Comparison of ENCODE assay signal across 20 cellular contexts in the genomic region with DNA sequence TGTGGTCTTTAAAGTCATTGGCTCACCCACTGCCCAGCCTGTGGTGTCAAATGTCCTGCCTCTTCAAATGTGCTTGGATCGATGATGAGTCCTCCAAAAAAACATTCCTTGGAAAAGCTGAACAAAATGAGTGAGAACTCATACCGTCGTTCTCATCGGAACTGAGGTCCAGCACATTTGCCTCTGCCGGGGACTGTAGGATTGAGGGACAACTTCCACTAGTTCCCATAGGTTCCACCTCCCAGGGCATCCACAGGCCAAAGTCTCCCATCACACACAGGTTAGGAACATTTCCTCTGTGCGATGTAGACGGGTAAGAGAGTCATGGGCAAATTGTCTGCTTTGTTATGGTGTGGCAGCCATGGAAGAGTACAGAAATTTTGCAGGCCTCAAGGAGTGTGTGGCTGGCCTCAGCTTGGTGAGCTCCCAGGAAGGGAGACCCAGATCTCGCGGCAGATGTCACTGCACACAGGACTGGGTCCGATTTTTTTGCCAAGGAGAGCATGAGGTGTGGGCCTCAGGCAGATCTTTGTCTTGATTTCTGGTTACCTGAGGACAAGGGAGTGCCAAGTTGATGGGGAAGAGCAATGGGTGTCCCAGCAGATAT.
DNase-seq lines count a peak whose midpoint lies in the region; ATAC-seq, FAIRE-seq and TF ChIP-seq lines count a peak whose summit lies in the region.
"Had no signal": no experiment of that assay in that cellular context is flagged by ENCODE, and none has a peak within 500 bp of the region (broad histone marks: within the 10 kb centered on the region; RNA-seq: fewer than 3 reads in every experiment).

No MANE protein-coding gene starts in this region.

- no peak overlapping the region for H2AFZ ChIP-seq in HepG2 (ENCODE audit: low read length)

- FAIRE-seq in HepG2 (lab: Jason Lieb, UNC), result no peak
- FAIRE-seq in H54 (lab: Jason Lieb, UNC), result no peak
- FAIRE-seq in small intestine (lab: Jason Lieb, UNC), result no peak
- FAIRE-seq: A204.1 had no signal

- no peak overlapping the region for H3K27ac ChIP-seq in CD8-positive, alpha-beta T cell (ENCODE audit: low read depth, low read length)
- H3K27ac ChIP-seq in HepG2 (ENCODE audit: extremely low read length, insufficient read depth, low read length) (no peak overlapping the region), stomach smooth muscle (ENCODE audit: low read length) (no peak overlapping the region), gastrocnemius medialis (no peak overlapping the region), small intestine (ENCODE audit: low read depth in 1 of 2, low read length in 1 of 2) (no peak overlapping the region)

- no peaks in the 10 kb centered on the region for H3K79me2 ChIP-seq in HepG2 (ENCODE audit: insufficient read depth, low read length)

- no peaks in the 10 kb centered on the region for H3K4me1 ChIP-seq in CD8-positive, alpha-beta T cell (ENCODE audit: insufficient read depth, low read length)
- H3K4me1 ChIP-seq in HepG2 (ENCODE audit: insufficient read depth, low read length) (no peaks in the 10 kb centered on the region), stomach smooth muscle (ENCODE audit: control insufficient read depth, insufficient read depth, low read length) (no peaks in the 10 kb centered on the region), gastrocnemius medialis (no peaks in the 10 kb centered on the region), small intestine (ENCODE audit: control insufficient read depth in 2 of 2, insufficient read depth in 1 of 2, low read depth in 1 of 2, low read length in 1 of 2) (no peaks in the 10 kb centered on the region)

- peak overlapping the region; percentile 17 for H3K4me3 ChIP-seq in CD8-positive, alpha-beta T cell (ENCODE audit: low read depth, low read length)
- H3K4me3 ChIP-seq in HepG2 (replicated peaks in 1 of 3; ENCODE audit: insufficient read depth in 1 of 3, low read depth in 2 of 3, low read length in 3 of 3) (no peak overlapping the region), stomach smooth muscle (ENCODE audit: low read length in 2 of 2) (peak overlapping the region; percentile 3 to 54), gastrocnemius medialis (no peak overlapping the region), small intestine (ENCODE audit: low read depth in 1 of 2, low read length in 2 of 2) (no peak overlapping the region)

- TF ChIP-seq POLR2A in HepG2 (IDR thresholded peaks at IDR 0.05; ENCODE audit: insufficient read depth in 1 of 2, low read depth in 2 of 2, low read length in 2 of 2) (no peak), gastrocnemius medialis (IDR thresholded peaks at IDR 0.05) (no peak), H54 (IDR thresholded peaks at IDR 0.05; ENCODE audit: low read depth, low read length) (no peak)

- no peak overlapping the region for H3K27ac Mint-ChIP-seq in CD8-positive, alpha-beta T cell
- no peak overlapping the region for H3K27ac Mint-ChIP-seq in chondrocyte (ENCODE audit: unreplicated experiment)
- no peak overlapping the region for H3K27ac Mint-ChIP-seq in activated CD8-positive, alpha-beta T cell treated with anti-CD3 and anti-CD28 coated beads for 36 hours
- H3K27ac Mint-ChIP-seq: IgD-negative memory B cell had no signal

- no peak for TF ChIP-seq RAD21 in HepG2 (CRISPR knock-in tag; IDR thresholded peaks at IDR 0.05)

- POLR2A ChIA-PET in CD8-positive, alpha-beta T cell (lab: Charles Lee), result no interaction called here
- POLR2A ChIA-PET in HepG2 (lab: Yijun Ruan, JAX), result no interaction called here
- POLR2A ChIA-PET in activated CD8-positive, alpha-beta T cell treated with anti-CD3 and anti-CD28 coated beads for 36 hours (lab: Charles Lee), result no interaction called here

- no peaks in the 10 kb centered on the region for H3K4me1 Mint-ChIP-seq in CD8-positive, alpha-beta T cell (ENCODE audit: low read depth)
- H3K4me1 Mint-ChIP-seq in chondrocyte (ENCODE audit: low read depth), result no peaks in the 10 kb centered on the region
- no peaks in the 10 kb centered on the region for H3K4me1 Mint-ChIP-seq in activated CD8-positive, alpha-beta T cell treated with anti-CD3 and anti-CD28 coated beads for 36 hours (ENCODE audit: low read depth)
- H3K4me1 Mint-ChIP-seq: H9 had no signal

- no peak overlapping the region for H3K4me3 Mint-ChIP-seq in CD8-positive, alpha-beta T cell
- no peak overlapping the region for H3K4me3 Mint-ChIP-seq in chondrocyte (ENCODE audit: unreplicated experiment)
- no peak overlapping the region for H3K4me3 Mint-ChIP-seq in activated CD8-positive, alpha-beta T cell treated with anti-CD3 and anti-CD28 coated beads for 36 hours
- H3K4me3 Mint-ChIP-seq: H9 had no signal

- no peak for TF ChIP-seq EP300 in HepG2 (IDR thresholded peaks at IDR 0.05; ENCODE audit: low read depth in 2 of 2, low read length in 2 of 2)
- no peak for TF ChIP-seq EP300 in HepG2 (CRISPR knock-in tag; IDR thresholded peaks at IDR 0.05; ENCODE audit: borderline replicate concordance)

- CTCF ChIA-PET in CD8-positive, alpha-beta T cell (lab: Charles Lee), result no interaction called here
- CTCF ChIA-PET in HepG2 (lab: Yijun Ruan, JAX; ENCODE audit: low intra/inter-chr PET ratio, low total read pairs), result no interaction called here
- CTCF ChIA-PET in activated CD8-positive, alpha-beta T cell treated with anti-CD3 and anti-CD28 coated beads for 36 hours (lab: Charles Lee), result no interaction called here

- H3K4me2 ChIP-seq in HepG2 (ENCODE audit: low read depth, low read length), result no peak overlapping the region

- no peak for DNase-seq in CD8-positive, alpha-beta T cell
- DNase-seq in chondrocyte (ENCODE audit: low spot score), result peak; percentile 33
- DNase-seq in HepG2 (ENCODE audit: low spot score), result no peak
- no peak for DNase-seq in gastrocnemius medialis
- DNase-seq in H54 (ENCODE audit: insufficient read length, low spot score), result no peak
- no peak for DNase-seq in activated CD8-positive, alpha-beta T cell treated with anti-CD3 and anti-CD28 coated beads for 36 hours
- no peak for DNase-seq in small intestine
- DNase-seq: COR-L47, DMS79, H9, Karpas-422, NCI-H1694 treated with DMSO at 0.1 percent for 48 hours, NCI-H2081 treated with DMSO at 0.1 percent for 48 hours, NCI-H446 treated with DMSO at 0.1 percent for 48 hours, NCI-H526 treated with DMSO at 0.1 percent for 48 hours, PC-3, SHP77 had no signal

- no peak for TF ChIP-seq CTCF in CD8-positive, alpha-beta T cell (IDR thresholded peaks at IDR 0.05)
- TF ChIP-seq CTCF in chondrocyte (IDR thresholded peaks at IDR 0.05), result no peak
- TF ChIP-seq CTCF in HepG2 (CRISPR knock-in tag; IDR thresholded peaks at IDR 0.05), result no peak
- TF ChIP-seq CTCF in gastrocnemius medialis (IDR thresholded peaks at IDR 0.05 in 4 of 5, conservative IDR thresholded peaks at IDR 0.05 in 1 of 5), result no peak
- no peak for TF ChIP-seq CTCF in activated CD8-positive, alpha-beta T cell treated with anti-CD3 and anti-CD28 coated beads for 36 hours (IDR thresholded peaks at IDR 0.05)

- no TSS peak for BruUV-seq in HepG2 (replicated peaks; lab: Mats Ljungman, UMichigan)

- no peaks in the 10 kb centered on the region for H3K27me3 Mint-ChIP-seq in CD8-positive, alpha-beta T cell (ENCODE audit: low read depth)
- no peaks in the 10 kb centered on the region for H3K27me3 Mint-ChIP-seq in chondrocyte (ENCODE audit: low read depth)
- H3K27me3 Mint-ChIP-seq in activated CD8-positive, alpha-beta T cell treated with anti-CD3 and anti-CD28 coated beads for 36 hours, result no peaks in the 10 kb centered on the region
- H3K27me3 Mint-ChIP-seq: IgD-negative memory B cell had no signal

- intact Hi-C loops in CD8-positive, alpha-beta T cell (cut with DNase I, micrococcal nuclease), result loop anchor here in 1 of 2 experiments (10.0 kb wide), 1 partner anchor 296 kb away; no protein-coding TSS in a partner anchor
- intact Hi-C loops in HepG2 (cut with micrococcal nuclease; ENCODE audit: unreplicated experiment), result no loop called here
- intact Hi-C loops in gastrocnemius medialis (cut with DNase I; ENCODE audit: low total_unique reads), result no loop called here
- intact Hi-C loops in activated CD8-positive, alpha-beta T cell treated with anti-CD3 and anti-CD28 coated beads for 36 hours (cut with micrococcal nuclease), result no loop called here

- in situ Hi-C loops in HepG2 (cut with HindIII; ENCODE audit: extremely low pct_ligation_motif_present, low pct_unique_long_range_greater_than_20kb), result no loop called here
- in situ Hi-C loops in gastrocnemius medialis (cut with MboI; ENCODE audit: low sequenced_read_pairs in 4 of 4), result loop anchor here in 1 of 4 donors (10.0 kb wide), 1 partner anchor 56 kb away; no protein-coding TSS in a partner anchor

- H3K9ac ChIP-seq in HepG2 (ENCODE audit: insufficient read depth, low read depth, low read length) (no peak overlapping the region), stomach smooth muscle (ENCODE audit: low read length in 2 of 2) (no peak overlapping the region)

- H4K20me1 ChIP-seq in HepG2 (ENCODE audit: insufficient read depth, low read length), result no peaks in the 10 kb centered on the region

- H3K9me3 Mint-ChIP-seq in CD8-positive, alpha-beta T cell, result peaks cover 70% of the 10 kb centered on the region
- peaks cover 96% of the 10 kb centered on the region for H3K9me3 Mint-ChIP-seq in chondrocyte (ENCODE audit: low read depth)
- H3K9me3 Mint-ChIP-seq in activated CD8-positive, alpha-beta T cell treated with anti-CD3 and anti-CD28 coated beads for 36 hours, result peaks cover 92% of the 10 kb centered on the region

- peaks cover 98% of the 10 kb centered on the region for H3K36me3 ChIP-seq in CD8-positive, alpha-beta T cell (ENCODE audit: insufficient read depth, low read length)
- H3K36me3 ChIP-seq in HepG2 (replicated peaks in 1 of 2; ENCODE audit: control insufficient read depth in 1 of 2, insufficient read depth in 2 of 2, low read length in 2 of 2) (peaks cover 44 to 98% of the 10 kb centered on the region in 2 experiments), stomach smooth muscle (ENCODE audit: control insufficient read depth in 2 of 2, insufficient read depth in 2 of 2, low read length in 2 of 2) (peaks cover 97 to 99% of the 10 kb centered on the region in 2 donors), gastrocnemius medialis (peaks cover 18 to 97% of the 10 kb centered on the region in 2 donors), small intestine (ENCODE audit: control insufficient read depth in 2 of 2, insufficient read depth in 2 of 2, low read length in 2 of 2) (peaks cover 3 to 10% of the 10 kb centered on the region in 2 donors)

- H3K36me3 Mint-ChIP-seq in CD8-positive, alpha-beta T cell, result peaks cover 100% of the 10 kb centered on the region
- H3K36me3 Mint-ChIP-seq in chondrocyte (ENCODE audit: low read depth), result peaks cover 100% of the 10 kb centered on the region
- peaks cover 100% of the 10 kb centered on the region for H3K36me3 Mint-ChIP-seq in activated CD8-positive, alpha-beta T cell treated with anti-CD3 and anti-CD28 coated beads for 36 hours (ENCODE audit: low read depth)

- no peak for ATAC-seq in CD8-positive, alpha-beta T cell
- ATAC-seq in HepG2 (no peak), gastrocnemius medialis (no peak)
- no peak for ATAC-seq in activated CD8-positive, alpha-beta T cell treated with anti-CD3 and anti-CD28 coated beads for 36 hours
- ATAC-seq: PC-3 had no signal

- 73% methylated on average over 7 of the region's 10 CpGs for WGBS in HepG2 (ENCODE audit: low lambda C conversion rate)
- WGBS in small intestine, 3 donors, result 94 to 97% (median 95%) methylated on average over 10 of the region's 10 CpGs

- no peaks in the 10 kb centered on the region for H3K27me3 ChIP-seq in CD8-positive, alpha-beta T cell (ENCODE audit: insufficient read depth, low read length)
- no peaks in the 10 kb centered on the region for H3K27me3 ChIP-seq in HepG2 (ENCODE audit: control insufficient read depth in 1 of 2, insufficient read depth in 2 of 2, low read length in 2 of 2)
- no peaks in the 10 kb centered on the region for H3K27me3 ChIP-seq in stomach smooth muscle (ENCODE audit: control insufficient read depth in 1 of 2, insufficient read depth in 2 of 2, low read length in 2 of 2)
- peaks cover 0 to 2% (median 0%) of the 10 kb centered on the region in 3 donors for H3K27me3 ChIP-seq in gastrocnemius medialis
- H3K27me3 ChIP-seq in small intestine (ENCODE audit: control insufficient read depth in 2 of 2, insufficient read depth in 2 of 2, low read length in 2 of 2), result no peaks in the 10 kb centered on the region

- H3K9me3 ChIP-seq in CD8-positive, alpha-beta T cell (ENCODE audit: low read length), result peaks cover 98% of the 10 kb centered on the region
- H3K9me3 ChIP-seq in HepG2 (ENCODE audit: low read length) (peaks cover 100% of the 10 kb centered on the region), stomach smooth muscle (ENCODE audit: control insufficient read depth in 2 of 2, low read length in 2 of 2) (peaks cover 70 to 100% of the 10 kb centered on the region in 2 donors), gastrocnemius medialis (peaks cover 21 to 99% (median 89%) of the 10 kb centered on the region in 3 donors), small intestine (ENCODE audit: control insufficient read depth, low read depth) (peaks cover 38% of the 10 kb centered on the region)

Comparison
In these comparisons a context has a peak if more than half of its experiments do, and no peak if none do; other contexts are left out.
1. H3K4me3 ChIP-seq: peak in CD8-positive, alpha-beta T cell (single experiment) and stomach smooth muscle (2 of 2); none in HepG2 (0 of 3), gastrocnemius medialis (0 of 4) and small intestine (0 of 2).